In genomic region chr16:17050468-17050867, GRCh38 we compare ENCODE assay signal across 7 cellular contexts.
"Had no signal": no experiment of that assay in that cellular context is flagged by ENCODE, and none has a peak within 500 bp of the region (broad histone marks: within the 10 kb centered on the region; RNA-seq: fewer than 3 reads in every experiment).

No MANE protein-coding gene starts in this region.

- H3K27ac ChIP-seq: HL-60, KMS-11 had no signal

- H3K4me2 ChIP-seq: KMS-11 had no signal

- FAIRE-seq: HepG2, HTR-8/SVneo had no signal

- ATAC-seq: HepG2 had no signal

- DNase-seq: IMR-90, KBM-7, KG1 had no signal

- H3K9ac ChIP-seq: KMS-11 had no signal
